Comparison of ENCODE assay signal across 18 cellular contexts in genomic region chr6:3211681-3212080, GRCh38. TPM values are rescaled to one million over a fixed set of nuclear protein-coding genes. Genes with fewer than 3 reads are reported as not detected.
A peak's percentile ranks its signal among the peaks of the same experiment; 100 is the strongest.
DNase-seq lines count a peak whose midpoint lies in the region; ATAC-seq, FAIRE-seq and TF ChIP-seq lines count a peak whose summit lies in the region.
"Had no signal": no experiment of that assay in that cellular context is flagged by ENCODE, and none has a peak within 500 bp of the region (broad histone marks: within the 10 kb centered on the region; RNA-seq: fewer than 3 reads in every experiment).

No MANE protein-coding gene starts in this region.

- H3K27ac ChIP-seq in transverse colon = peak overlapping the region in 3 of 4 donors; percentile 49 to 53 (median 52)

- DNase-seq in Right ventricle myocardium inferior (ENCODE audit: missing footprints) (no peak), Right ventricle myocardium superior (no peak), chondrocyte (ENCODE audit: low spot score) (no peak), mucosa of gallbladder (ENCODE audit: low spot score) (peak; percentile 53), transverse colon (no peak), D721Med (ENCODE audit: insufficient read length, low spot score) (no peak)
- DNase-seq: activated CD4-positive, alpha-beta T cell treated with anti-CD3 and anti-CD28 coated beads for 48 hours; activated effector memory CD4-positive, alpha-beta T cell treated with anti-CD3 and anti-CD28 coated beads, Interleukin-2, amount 50 U/mL, for 16 hours; immature natural killer cell; MM.1S; naive thymus-derived CD4-positive, alpha-beta T cell; T-helper 1 cell had no signal

- H3K9me3 ChIP-seq in transverse colon = no peaks in the 10 kb centered on the region
- H3K9me3 ChIP-seq: A549 had no signal

- H3K36me3 Mint-ChIP-seq in chondrocyte (ENCODE audit: low read depth) = no peaks in the 10 kb centered on the region
- H3K36me3 Mint-ChIP-seq: immature natural killer cell had no signal

- H3K36me3 ChIP-seq in transverse colon = no peaks in the 10 kb centered on the region

- H3K4me1 ChIP-seq in transverse colon = peaks cover 0 to 8% (median 0%) of the 10 kb centered on the region in 4 donors

- intact Hi-C loops in Right ventricle myocardium inferior (cut with DNase I) = no loop called here
- intact Hi-C loops in Right ventricle myocardium superior (cut with DNase I) = no loop called here
- intact Hi-C loops in transverse colon (cut with DNase I; ENCODE audit: low total_unique reads) = no loop called here

- H3K4me3 Mint-ChIP-seq in chondrocyte (ENCODE audit: unreplicated experiment) = no peak overlapping the region
- H3K4me3 Mint-ChIP-seq: immature natural killer cell; naive thymus-derived CD4-positive, alpha-beta T cell had no signal

- H3K27me3 ChIP-seq in transverse colon = no peaks in the 10 kb centered on the region

- TF ChIP-seq CTCF in chondrocyte (IDR thresholded peaks at IDR 0.05) (no peak), transverse colon (IDR thresholded peaks at IDR 0.05) (no peak), D721Med (IDR thresholded peaks at IDR 0.05; ENCODE audit: insufficient read depth, missing control alignments) (no peak)

- H3K4me3 ChIP-seq in transverse colon = no peak overlapping the region
- H3K4me3 ChIP-seq: A549, skin epidermis had no signal

- 76% methylated on average over 5 of the region's 5 CpGs; no CpG with 5 or more reads in 1 of the 2 donors for WGBS in transverse colon (ENCODE audit: low coverage in 1 of 2), 2 donors

- H3K27me3 Mint-ChIP-seq in chondrocyte (ENCODE audit: low read depth) = no peaks in the 10 kb centered on the region

- no peaks in the 10 kb centered on the region for H3K9me3 Mint-ChIP-seq in chondrocyte (ENCODE audit: low read depth)
- H3K9me3 Mint-ChIP-seq: immature natural killer cell had no signal

- in situ Hi-C loops in transverse colon (cut with MboI; ENCODE audit: low pct_ligation_motif_present in 1 of 4, low pct_unique_long_range_greater_than_20kb in 1 of 4, low sequenced_read_pairs in 3 of 4) = no loop called here

- H3K4me1 Mint-ChIP-seq in chondrocyte (ENCODE audit: low read depth) = peaks cover 74% of the 10 kb centered on the region
- H3K4me1 Mint-ChIP-seq: immature natural killer cell had no signal

- TF ChIP-seq POLR2A in transverse colon (IDR thresholded peaks at IDR 0.05) = no peak

- FAIRE-seq in D721Med (lab: Jason Lieb, UNC) = no peak
- FAIRE-seq: A549, colon, H1 had no signal

- no peak for TF ChIP-seq EP300 in transverse colon (IDR thresholded peaks at IDR 0.05; ENCODE audit: low read depth)

- H3K27ac Mint-ChIP-seq in chondrocyte (ENCODE audit: unreplicated experiment) = peak overlapping the region; percentile 75
- H3K27ac Mint-ChIP-seq: immature natural killer cell; naive thymus-derived CD4-positive, alpha-beta T cell had no signal

- ATAC-seq in Right ventricle myocardium inferior (peak; percentile 20), Right ventricle myocardium superior (ENCODE audit: poor library complexity) (no peak), HG03039 (IDR thresholded peaks at IDR 0.05; ENCODE audit: unreplicated experiment) (no peak), GM19452 (IDR thresholded peaks at IDR 0.05; ENCODE audit: unreplicated experiment) (no peak)
- ATAC-seq: A549; naive thymus-derived CD4-positive, alpha-beta T cell had no signal

RNA-seq across cellular contexts. Expression of gene TUBB2B, which starts 15.8 kb away (rescaled TPM):
- total RNA-seq in Right ventricle myocardium inferior = 0.97 TPM
- total RNA-seq in Right ventricle myocardium superior = 1.3 TPM
- total RNA-seq in chondrocyte = 109 to 119 TPM (median 117 TPM) in 3 replicates
- 24.5 TPM for total RNA-seq in mucosa of gallbladder
- 10 to 100 TPM in 2 of 4 donors, 1 to 10 TPM in 2; 2.9 to 14.9 (median 9.4) TPM for total RNA-seq in transverse colon

RNA-seq across cellular contexts. Expression of gene PSMG4, which starts 47.1 kb away (rescaled TPM):
- total RNA-seq in Right ventricle myocardium inferior = 9.1 TPM
- total RNA-seq in Right ventricle myocardium superior = 8.9 TPM
- total RNA-seq in chondrocyte = 16.2 to 24.7 TPM (median 17.2 TPM) in 3 replicates
- 19.3 TPM for total RNA-seq in mucosa of gallbladder
- total RNA-seq in transverse colon = 10 to 100 TPM; 10.1 to 22.7 (median 16.7) TPM

RNA-seq across cellular contexts. Expression of gene TUBB2A, which starts 54.3 kb away (rescaled TPM):
- total RNA-seq in Right ventricle myocardium inferior = 25.0 TPM
- total RNA-seq in Right ventricle myocardium superior = 18.2 TPM
- total RNA-seq in chondrocyte = 212 to 290 TPM (median 223 TPM) in 3 replicates
- total RNA-seq in mucosa of gallbladder = 108 TPM
- total RNA-seq in transverse colon = 10 to 100 TPM; 15.4 to 41.0 (median 29.4) TPM
